8 cellular contexts compared by ENCODE assay signal in genomic region chr16:77660311-77660710, GRCh38.
DNase-seq lines count a peak whose midpoint lies in the region; ATAC-seq and TF ChIP-seq lines count a peak whose summit lies in the region.

No MANE protein-coding gene starts in this region.

- H3K27me3 ChIP-seq in liver (ENCODE audit: control insufficient read depth in 4 of 4, insufficient read depth in 4 of 4, low read length in 3 of 4), result peaks cover 0 to 3% (median under 1%) of the 10 kb centered on the region in 4 donors

- no peak overlapping the region for H3K4me3 ChIP-seq in liver (ENCODE audit: low read depth in 1 of 3, low read length in 3 of 3)

- no peaks in the 10 kb centered on the region for H3K4me1 ChIP-seq in liver (ENCODE audit: control insufficient read depth in 4 of 4, insufficient read depth in 4 of 4, low read length in 3 of 4)

- TF ChIP-seq CTCF in liver (IDR thresholded peaks at IDR 0.05; ENCODE audit: low read depth, low read length, missing input control), result peak; percentile 29

- no peak for ATAC-seq in GM21528 (IDR thresholded peaks at IDR 0.05; ENCODE audit: low FRiP score, unreplicated experiment)

- DNase-seq in DMS153 (lab: John Stamatoyannopoulos, UW), result peak; percentile 29
- DNase-seq in NCI-H1105 (lab: John Stamatoyannopoulos, UW), result peak; percentile 25
- DNase-seq in amniotic epithelial cell (ENCODE audit: low read depth), result peak; percentile 50
- DNase-seq in hepatic stellate cell (ENCODE audit: low spot score), result no peak
- no peak for DNase-seq in activated gamma-delta T cell treated with Interleukin-2 at 50 U/mL for 16 hours
- DNase-seq in NOMO-1 treated with dmso at 0.1 percent for 144 hours (lab: John Stamatoyannopoulos, UW; ENCODE audit: unreplicated experiment), result no peak

- H3K9me3 ChIP-seq in liver (ENCODE audit: control insufficient read depth in 4 of 4, low read length in 3 of 4), result peaks cover 0 to 8% (median 6%) of the 10 kb centered on the region in 4 donors

- 38% methylated on average over 12 of the region's 12 CpGs for WGBS in liver

- no peak overlapping the region for H3K27ac ChIP-seq in liver (ENCODE audit: low read depth in 1 of 2, low read length in 2 of 2)

- TF ChIP-seq RAD21 in liver (IDR thresholded peaks at IDR 0.05), result peak; percentile 49 to 55

- no peak overlapping the region for H3K9ac ChIP-seq in liver (ENCODE audit: low read depth in 1 of 2, low read length in 2 of 2)

- no peaks in the 10 kb centered on the region for H3K36me3 ChIP-seq in liver (ENCODE audit: control insufficient read depth in 4 of 4, insufficient read depth in 3 of 4, low read depth in 1 of 4, low read length in 3 of 4)

TF ChIP-seq in liver, 16 proteins besides CTCF, POLR2A, EP300 and RAD21:
- TF ChIP-seq EGR1 (IDR thresholded peaks at IDR 0.05; ENCODE audit: low read depth in 2 of 2) (no peak), YY1 (IDR thresholded peaks at IDR 0.05) (no peak), TAF1 (conservative IDR thresholded peaks at IDR 0.05) (no peak), GABPA (IDR thresholded peaks at IDR 0.05 in 1 of 2, conservative IDR thresholded peaks at IDR 0.05 in 1 of 2) (no peak), HNF4G (IDR thresholded peaks at IDR 0.05) (peak; percentile 15), SP1 (IDR thresholded peaks at IDR 0.05) (no peak), ZBTB33 (IDR thresholded peaks at IDR 0.05) (no peak), JUND (IDR thresholded peaks at IDR 0.05) (no peak), HNF4A (conservative IDR thresholded peaks at IDR 0.05) (peak; percentile 30 to 64), NR2F2 (IDR thresholded peaks at IDR 0.05) (no peak), FOXA2 (IDR thresholded peaks at IDR 0.05) (no peak), ATF3 (IDR thresholded peaks at IDR 0.05) (no peak), FOXA1 (IDR thresholded peaks at IDR 0.05) (no peak)
- TF ChIP-seq, protein P1, sequence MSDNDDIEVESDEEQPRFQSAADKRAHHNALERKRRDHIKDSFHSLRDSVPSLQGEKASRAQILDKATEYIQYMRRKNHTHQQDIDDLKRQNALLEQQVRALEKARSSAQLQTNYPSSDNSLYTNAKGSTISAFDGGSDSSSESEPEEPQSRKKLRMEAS (IDR thresholded peaks at IDR 0.05), result no peak
TF ChIP-seq in liver: peak in this region for 2.

Comparison
In these comparisons a context has a peak if more than half of its experiments do, and no peak if none do; other contexts are left out.
1. DNase-seq: peak in DMS153 (single experiment), NCI-H1105 (single experiment) and amniotic epithelial cell (single experiment); none in hepatic stellate cell (single experiment), activated gamma-delta T cell treated with Interleukin-2 at 50 U/mL for 16 hours (single experiment) and NOMO-1 treated with dmso at 0.1 percent for 144 hours (single experiment).